In genomic region chr2:509888-510287, GRCh38 we compare ENCODE assay signal across 25 cellular contexts.
DNase-seq lines count a peak whose midpoint lies in the region; ATAC-seq, FAIRE-seq and TF ChIP-seq lines count a peak whose summit lies in the region.
"Had no signal": no experiment of that assay in that cellular context is flagged by ENCODE, and none has a peak within 500 bp of the region (broad histone marks: within the 10 kb centered on the region; RNA-seq: fewer than 3 reads in every experiment).

No MANE protein-coding gene starts in this region.

- no peaks in the 10 kb centered on the region for H3K4me1 ChIP-seq in HepG2 (ENCODE audit: insufficient read depth, low read length)
- no peaks in the 10 kb centered on the region for H3K4me1 ChIP-seq in right lobe of liver
- peaks cover 0 to 16% (median 8%) of the 10 kb centered on the region in 4 experiments; a peak in 5 of 7 replicates for H3K4me1 ChIP-seq in H1 (replicated peaks in 1 of 4; ENCODE audit: control insufficient read depth in 3 of 4, insufficient read depth in 4 of 4, low read length in 3 of 4)
- H3K4me1 ChIP-seq: A549; BE2C; BLaER1 treated with 17β-estradiol and CSF1 and Interleukin-3, amounts not matched to agents 10 nM and 100 nM had no signal

- no peaks in the 10 kb centered on the region for H3K36me3 ChIP-seq in HepG2 (replicated peaks in 1 of 2; ENCODE audit: control insufficient read depth in 1 of 2, insufficient read depth in 2 of 2, low read length in 2 of 2)
- H3K36me3 ChIP-seq in right lobe of liver = no peaks in the 10 kb centered on the region
- H3K36me3 ChIP-seq in H1 (ENCODE audit: control insufficient read depth in 2 of 4, insufficient read depth in 4 of 4, low read length in 3 of 4) = no peaks in the 10 kb centered on the region
- H3K36me3 ChIP-seq: BE2C; BLaER1 treated with 17β-estradiol and CSF1 and Interleukin-3, amounts not matched to agents 10 nM and 100 nM had no signal

- H3K9me3 Mint-ChIP-seq in nephron progenitor cell = peaks cover 14% of the 10 kb centered on the region
- H3K9me3 Mint-ChIP-seq in stimulated activated effector memory CD8-positive, alpha-beta T cell treated with anti-CD3 and anti-CD28 coated beads, Interleukin-12 subunit alpha, Interleukin-12 subunit beta, amount 100 ng/mL, for 72 hours = no peaks in the 10 kb centered on the region
- H3K9me3 Mint-ChIP-seq: CD4-positive, alpha-beta T cell had no signal

- peaks cover 8% of the 10 kb centered on the region for H3K27me3 Mint-ChIP-seq in nephron progenitor cell (ENCODE audit: low read depth, poor library complexity)
- H3K27me3 Mint-ChIP-seq: CD4-positive, alpha-beta T cell had no signal

- H2AFZ ChIP-seq in HepG2 (ENCODE audit: low read length) (no peak overlapping the region), H1 (ENCODE audit: low read length) (no peak overlapping the region)

- H4K20me1 ChIP-seq in HepG2 (ENCODE audit: insufficient read depth, low read length) (no peaks in the 10 kb centered on the region), H1 (replicated peaks in 1 of 2; ENCODE audit: control insufficient read depth in 1 of 2, insufficient read depth in 2 of 2, low read length in 2 of 2) (no peaks in the 10 kb centered on the region)
- H4K20me1 ChIP-seq: BLaER1 treated with 17β-estradiol and CSF1 and Interleukin-3, amounts not matched to agents 10 nM and 100 nM had no signal

- 0% methylated on average over 4 of the region's 4 CpGs for WGBS in HepG2 (ENCODE audit: low lambda C conversion rate)
- 35% methylated on average over 2 of the region's 4 CpGs for WGBS in right lobe of liver (ENCODE audit: insufficient coverage, low coverage, low lambda C conversion rate, missing lambda C conversion rate)
- 81% methylated on average over 4 of the region's 4 CpGs; no CpG with 5 or more reads in 1 of the 2 experiments for WGBS in H1 (ENCODE audit: extremely low coverage in 1 of 2, insufficient coverage in 1 of 2, insufficient read length in 1 of 2, insufficient replicate concordance in 2 of 2, low coverage in 1 of 2, low lambda C conversion rate in 2 of 2, missing lambda C conversion rate in 1 of 2), 2 experiments

- POLR2A ChIA-PET in HepG2 (lab: Yijun Ruan, JAX) (no interaction called here), H1 (lab: Charles Lee; ENCODE audit: partially characterized antibody) (no interaction called here)

- no peak overlapping the region for H2BK12ac ChIP-seq in H1 (ENCODE audit: low read depth, low read length)

- no peak overlapping the region for H2BK120ac ChIP-seq in H1 (replicated peaks; ENCODE audit: low read depth, low read length)

- H3K27me3 ChIP-seq in HepG2 (ENCODE audit: control insufficient read depth in 1 of 2, insufficient read depth in 2 of 2, low read length in 2 of 2) (peaks cover 0 to 23% of the 10 kb centered on the region in 2 experiments; a peak in 2 of 5 replicates), right lobe of liver (no peaks in the 10 kb centered on the region), H1 (replicated peaks in 1 of 4; ENCODE audit: control insufficient read depth in 3 of 4, extremely low read depth in 1 of 4, insufficient read depth in 3 of 4, low read length in 3 of 4) (peaks cover 0 to 14% (median 3%) of the 10 kb centered on the region in 4 experiments; a peak in 4 of 7 replicates)
- H3K27me3 ChIP-seq: BE2C; BLaER1 treated with 17β-estradiol and CSF1 and Interleukin-3, amounts not matched to agents 10 nM and 100 nM had no signal

- no peaks in the 10 kb centered on the region; the same call in 1 of the 2 replicates for H3K79me1 ChIP-seq in H1 (ENCODE audit: low read depth, low read length)

- TF ChIP-seq EP300 in HepG2 (IDR thresholded peaks at IDR 0.05; ENCODE audit: low read depth in 2 of 2, low read length in 2 of 2) (no peak), HepG2 (CRISPR knock-in tag; IDR thresholded peaks at IDR 0.05; ENCODE audit: borderline replicate concordance) (no peak), H1 (IDR thresholded peaks at IDR 0.05; ENCODE audit: borderline replicate concordance in 1 of 2, low read depth in 2 of 2, low read length in 2 of 2) (no peak)

- no peak overlapping the region for H3K4me2 ChIP-seq in HepG2 (ENCODE audit: low read depth, low read length)
- no peak overlapping the region for H3K4me2 ChIP-seq in H1 (ENCODE audit: insufficient read depth in 1 of 2, low read depth in 2 of 2, low read length in 2 of 2)
- H3K4me2 ChIP-seq: A549; BLaER1 treated with 17β-estradiol and CSF1 and Interleukin-3, amounts not matched to agents 10 nM and 100 nM had no signal

- no peak overlapping the region for H2BK15ac ChIP-seq in H1 (ENCODE audit: low read length)

- CTCF ChIA-PET in HepG2 (lab: Yijun Ruan, JAX; ENCODE audit: low intra/inter-chr PET ratio, low total read pairs) = no interaction called here
- CTCF ChIA-PET in H1 (lab: Charles Lee; ENCODE audit: partially characterized antibody) = no interaction called here

- H3K14ac ChIP-seq in H1 (ENCODE audit: insufficient read length) = no peak overlapping the region

- H3K23me2 ChIP-seq in H1 (ENCODE audit: low read depth, low read length) = no peaks in the 10 kb centered on the region

- H3K27ac ChIP-seq in HepG2 (ENCODE audit: extremely low read length, insufficient read depth, low read length) = no peak overlapping the region
- no peak overlapping the region for H3K27ac ChIP-seq in right lobe of liver
- no peak overlapping the region for H3K27ac ChIP-seq in H1 (ENCODE audit: low read depth, low read length)
- H3K27ac ChIP-seq: A549; BLaER1 treated with 17β-estradiol and CSF1 and Interleukin-3, amounts not matched to agents 10 nM and 100 nM had no signal

- BruUV-seq in HepG2 (replicated peaks; lab: Mats Ljungman, UMichigan) = no TSS peak

- TF ChIP-seq RAD21 in HepG2 (CRISPR knock-in tag; IDR thresholded peaks at IDR 0.05) (no peak), H1 (IDR thresholded peaks at IDR 0.05 in 1 of 2, conservative IDR thresholded peaks at IDR 0.05 in 1 of 2; ENCODE audit: low read depth in 2 of 2, low read length in 2 of 2) (no peak)

- no peaks in the 10 kb centered on the region for H3K36me3 Mint-ChIP-seq in nephron progenitor cell (ENCODE audit: low read depth)
- no peaks in the 10 kb centered on the region for H3K36me3 Mint-ChIP-seq in stimulated activated effector memory CD8-positive, alpha-beta T cell treated with anti-CD3 and anti-CD28 coated beads, Interleukin-12 subunit alpha, Interleukin-12 subunit beta, amount 100 ng/mL, for 72 hours
- H3K36me3 Mint-ChIP-seq: CD14-positive monocyte had no signal

- H3K9ac ChIP-seq in HepG2 (ENCODE audit: insufficient read depth, low read depth, low read length) (no peak overlapping the region), H1 (replicated peaks in 1 of 4; ENCODE audit: extremely low read depth in 1 of 4, low read depth in 3 of 4, low read length in 3 of 4) (no peak overlapping the region)
- H3K9ac ChIP-seq: BLaER1 treated with 17β-estradiol and CSF1 and Interleukin-3, amounts not matched to agents 10 nM and 100 nM had no signal

- H3K79me2 ChIP-seq in HepG2 (ENCODE audit: insufficient read depth, low read length) (no peaks in the 10 kb centered on the region), H1 (ENCODE audit: control insufficient read depth in 1 of 2, insufficient read depth in 2 of 2, low read length in 2 of 2) (no peaks in the 10 kb centered on the region)

- in situ Hi-C loops in HepG2 (cut with HindIII; ENCODE audit: extremely low pct_ligation_motif_present, low pct_unique_long_range_greater_than_20kb) = no loop called here

- TF ChIP-seq POLR2A in HepG2 (IDR thresholded peaks at IDR 0.05; ENCODE audit: insufficient read depth in 1 of 2, low read depth in 2 of 2, low read length in 2 of 2) (no peak), right lobe of liver (IDR thresholded peaks at IDR 0.05) (no peak), H1 (IDR thresholded peaks at IDR 0.05; ENCODE audit: control extremely low read depth in 1 of 2, low read depth in 2 of 2, low read length in 2 of 2) (no peak)

- no peak overlapping the region for H2BK5ac ChIP-seq in H1 (ENCODE audit: low read depth, low read length)

- no peak overlapping the region for H3K18ac ChIP-seq in H1 (ENCODE audit: extremely low read depth, low read length)

- H3K27ac Mint-ChIP-seq in nephron progenitor cell = peak overlapping the region; percentile 53
- no peak overlapping the region for H3K27ac Mint-ChIP-seq in stimulated activated effector memory CD8-positive, alpha-beta T cell treated with anti-CD3 and anti-CD28 coated beads, Interleukin-12 subunit alpha, Interleukin-12 subunit beta, amount 100 ng/mL, for 72 hours
- H3K27ac Mint-ChIP-seq: CD4-positive, alpha-beta T cell had no signal

- H4K91ac ChIP-seq in H1 (replicated peaks; ENCODE audit: insufficient read length, low read length) = peak overlapping the region; percentile 39

- no peak for DNase-seq in HepG2 (ENCODE audit: low spot score)
- DNase-seq in right lobe of liver = no peak
- DNase-seq in H1 (ENCODE audit: low read depth in 1 of 2, low spot score in 2 of 2) = no peak
- no peak for DNase-seq in nephron progenitor cell
- no peak for DNase-seq in stimulated activated effector memory CD8-positive, alpha-beta T cell treated with anti-CD3 and anti-CD28 coated beads, Interleukin-12 subunit alpha, Interleukin-12 subunit beta, amount 100 ng/mL, for 72 hours (ENCODE audit: low spot score in 2 of 2)
- no peak for DNase-seq in sciatic nerve (ENCODE audit: low spot score)
- DNase-seq: 8988T; ACHN; AML-193; BE2C; CD4-positive, alpha-beta T cell; CD8-positive, alpha-beta memory T cell; DMS 273 treated with DMSO at 0.1 percent for 48 hours; DMS53; DMS79 treated with DMSO at 0.1 percent for 48 hours; GF-D8; GOT3; H7; HCEC 1CT had no signal

- no peak overlapping the region for H3K4me3 Mint-ChIP-seq in nephron progenitor cell
- no peak overlapping the region for H3K4me3 Mint-ChIP-seq in stimulated activated effector memory CD8-positive, alpha-beta T cell treated with anti-CD3 and anti-CD28 coated beads, Interleukin-12 subunit alpha, Interleukin-12 subunit beta, amount 100 ng/mL, for 72 hours
- H3K4me3 Mint-ChIP-seq: CD14-positive monocyte; CD4-positive, alpha-beta T cell; CD8-positive, alpha-beta memory T cell had no signal

- peaks cover 20% of the 10 kb centered on the region for H3K4me1 Mint-ChIP-seq in nephron progenitor cell
- peaks cover 7% of the 10 kb centered on the region for H3K4me1 Mint-ChIP-seq in stimulated activated effector memory CD8-positive, alpha-beta T cell treated with anti-CD3 and anti-CD28 coated beads, Interleukin-12 subunit alpha, Interleukin-12 subunit beta, amount 100 ng/mL, for 72 hours
- H3K4me1 Mint-ChIP-seq: CD14-positive monocyte; CD8-positive, alpha-beta memory T cell had no signal

- H3K23ac ChIP-seq in H1 (ENCODE audit: insufficient read length) = no peak overlapping the region

- H3K56ac ChIP-seq in H1 (replicated peaks; ENCODE audit: insufficient read length, low read depth, low read length) = no peak overlapping the region

- FAIRE-seq in HepG2 (lab: Jason Lieb, UNC) (no peak), H1 (lab: Jason Lieb, UNC) (no peak)
- FAIRE-seq: A549, D721Med, GM12892 had no signal

- TF ChIP-seq CTCF in HepG2 (CRISPR knock-in tag; IDR thresholded peaks at IDR 0.05) (no peak), right lobe of liver (IDR thresholded peaks at IDR 0.05) (no peak), H1 (IDR thresholded peaks at IDR 0.05; ENCODE audit: control extremely low read depth in 1 of 3, insufficient read depth in 1 of 3, low read depth in 1 of 3, low read length in 3 of 3) (no peak), nephron progenitor cell (IDR thresholded peaks at IDR 0.05) (no peak)

- H3K4ac ChIP-seq in H1 (replicated peaks; ENCODE audit: insufficient read length, low read depth, low read length) = no peak overlapping the region

- 0 out of 2 replicates have a peak overlapping the region, but pooled peaks have one; percentile 13 for H2BK20ac ChIP-seq in H1 (ENCODE audit: low read length)

- 0 out of 2 replicates have a peak overlapping the region, but pooled peaks have one; percentile 39 for H2AK5ac ChIP-seq in H1 (ENCODE audit: low read depth, low read length)

- ATAC-seq in HepG2 (no peak), right lobe of liver (no peak), sciatic nerve (no peak), HG02610 (IDR thresholded peaks at IDR 0.05; ENCODE audit: unreplicated experiment) (no peak)
- no peak for ATAC-seq in stimulated activated effector memory CD8-positive, alpha-beta T cell treated with anti-CD3 and anti-CD28 coated beads, Interleukin-12 subunit alpha, Interleukin-12 subunit beta, amount 100 ng/mL, for 72 hours
- ATAC-seq: A549 had no signal

- intact Hi-C loops in HepG2 (cut with micrococcal nuclease; ENCODE audit: unreplicated experiment) = no loop called here
- intact Hi-C loops in right lobe of liver (cut with DNase I) = no loop called here
- intact Hi-C loops in sciatic nerve (cut with DNase I) = no loop called here

- no peak overlapping the region for H4K5ac ChIP-seq in H1 (ENCODE audit: insufficient read length, low read depth, low read length)

- H3K4me3 ChIP-seq in HepG2 (replicated peaks in 1 of 3; ENCODE audit: insufficient read depth in 1 of 3, low read depth in 2 of 3, low read length in 3 of 3) (no peak overlapping the region), right lobe of liver (no peak overlapping the region), H1 (ENCODE audit: extremely low read depth in 1 of 4, insufficient read depth in 2 of 4, low read depth in 3 of 4, low read length in 4 of 4) (no peak overlapping the region)
- H3K4me3 ChIP-seq: A549; BLaER1 treated with 17β-estradiol and CSF1 and Interleukin-3, amounts not matched to agents 10 nM and 100 nM had no signal

- no peak overlapping the region for H4K8ac ChIP-seq in H1 (ENCODE audit: extremely low read depth, insufficient read depth, low read length)

- no peaks in the 10 kb centered on the region for H3K9me3 ChIP-seq in HepG2 (ENCODE audit: low read length)
- H3K9me3 ChIP-seq in right lobe of liver = no peaks in the 10 kb centered on the region
- H3K9me3 ChIP-seq in H1 (ENCODE audit: insufficient read depth in 2 of 2, low read depth in 1 of 2, low read length in 1 of 2) = no peaks in the 10 kb centered on the region
- H3K9me3 ChIP-seq: A549, BE2C had no signal
